In genomic region chr14:95516554-95517209, GRCh38 we compare ENCODE assay signal across 8 cellular contexts. TPM values are rescaled to one million over a fixed set of nuclear protein-coding genes. Genes with fewer than 3 reads are reported as not detected.
A peak's percentile ranks its signal among the peaks of the same experiment; 100 is the strongest.
DNase-seq lines count a peak whose midpoint lies in the region; ATAC-seq and TF ChIP-seq lines count a peak whose summit lies in the region.

Gene SYNE3, minus strand, starts transcription at chr14:95516650. Its CDS starts 40,829 bp downstream, at chr14:95475821.

- peaks cover 66% of the 10 kb centered on the region for H3K4me1 ChIP-seq in BLaER1
- peaks cover 51% of the 10 kb centered on the region in 2 donors for H3K4me1 ChIP-seq in duodenal mucosa (ENCODE audit: control insufficient read depth in 1 of 2, insufficient read depth in 2 of 2, low read length in 2 of 2)
- peaks cover 75% of the 10 kb centered on the region for H3K4me1 ChIP-seq in suprapubic skin

- no peaks in the 10 kb centered on the region for H3K9me3 ChIP-seq in BLaER1
- H3K9me3 ChIP-seq in duodenal mucosa (ENCODE audit: control insufficient read depth in 1 of 2, low read length in 2 of 2) = no peaks in the 10 kb centered on the region
- H3K9me3 ChIP-seq in suprapubic skin = no peaks in the 10 kb centered on the region

- H3K4me3 ChIP-seq in BLaER1 = peak within 1 kb of the TSS; percentile 89
- peak within 1 kb of the TSS; percentile 60 to 76 for H3K4me3 ChIP-seq in duodenal mucosa (ENCODE audit: low read depth in 1 of 2, low read length in 2 of 2)
- peak within 1 kb of the TSS; percentile 82 for H3K4me3 ChIP-seq in suprapubic skin

- DNase-seq in lung microvascular endothelial cell (ENCODE audit: low read depth in 2 of 2) = peak in 1 of 2 donors; percentile 28
- peak; percentile 80 to 84 for DNase-seq in suprapubic skin (ENCODE audit: low spot score in 2 of 2)
- no peak for DNase-seq in mucosa of gallbladder (ENCODE audit: low spot score)

- H3K4me2 ChIP-seq in BLaER1 = peak within 1 kb of the TSS; percentile 96

- H4K20me1 ChIP-seq in BLaER1 = peaks cover 2% of the 10 kb centered on the region; the same call in 1 of the 2 replicates

- TF ChIP-seq POLR2A in suprapubic skin (IDR thresholded peaks at IDR 0.05) = peak in 1 of 2 donors; percentile 21

- ATAC-seq in GM19372 (IDR thresholded peaks at IDR 0.05; ENCODE audit: low read depth, unreplicated experiment) (peak; percentile 45), HG03442 (IDR thresholded peaks at IDR 0.05; ENCODE audit: unreplicated experiment) (peak; percentile 35)

- TF ChIP-seq CTCF in VCaP (conservative IDR thresholded peaks at IDR 0.05) (no peak), suprapubic skin (IDR thresholded peaks at IDR 0.05) (no peak)

- H3K9ac ChIP-seq in BLaER1 (peak within 1 kb of the TSS; percentile 94), duodenal mucosa (ENCODE audit: low read depth in 1 of 2, low read length in 2 of 2) (peak within 1 kb of the TSS; percentile 45 to 63)

- TF ChIP-seq EP300 in suprapubic skin (IDR thresholded peaks at IDR 0.05) = no peak

- no CpG with 5 or more reads among the region's 62 CpGs for WGBS in suprapubic skin

- H3K27me3 ChIP-seq in BLaER1 (no peaks in the 10 kb centered on the region), duodenal mucosa (ENCODE audit: control insufficient read depth in 1 of 2, insufficient read depth in 2 of 2, low read length in 2 of 2) (no peaks in the 10 kb centered on the region), suprapubic skin (no peaks in the 10 kb centered on the region)

- H3K27ac ChIP-seq in BLaER1 (peak within 1 kb of the TSS; percentile 90), VCaP (peak within 1 kb of the TSS; percentile 47), duodenal mucosa (ENCODE audit: low read depth, low read length) (no peak within 1 kb of the TSS), suprapubic skin (peak within 1 kb of the TSS; percentile 96)

- H3K36me3 ChIP-seq in BLaER1 (peaks cover 19% of the 10 kb centered on the region; the same call in 1 of the 2 replicates), duodenal mucosa (ENCODE audit: control insufficient read depth in 1 of 2, insufficient read depth in 2 of 2, low read length in 2 of 2) (no peaks in the 10 kb centered on the region), suprapubic skin (no peaks in the 10 kb centered on the region)

RNA-seq across cellular contexts. Expression of gene SYNE3, which starts in this region (rescaled TPM):
- total RNA-seq in lung microvascular endothelial cell (12.0 and 12.5 TPM in 2 replicates), suprapubic skin (10 to 100 TPM in 2 of 4 donors, 1 to 10 TPM in 2; 9.1 to 21.4 (median 12.8) TPM), mucosa of gallbladder (9.5 TPM)
